ENCODE assay signal across 23 cellular contexts in the genomic region with DNA sequence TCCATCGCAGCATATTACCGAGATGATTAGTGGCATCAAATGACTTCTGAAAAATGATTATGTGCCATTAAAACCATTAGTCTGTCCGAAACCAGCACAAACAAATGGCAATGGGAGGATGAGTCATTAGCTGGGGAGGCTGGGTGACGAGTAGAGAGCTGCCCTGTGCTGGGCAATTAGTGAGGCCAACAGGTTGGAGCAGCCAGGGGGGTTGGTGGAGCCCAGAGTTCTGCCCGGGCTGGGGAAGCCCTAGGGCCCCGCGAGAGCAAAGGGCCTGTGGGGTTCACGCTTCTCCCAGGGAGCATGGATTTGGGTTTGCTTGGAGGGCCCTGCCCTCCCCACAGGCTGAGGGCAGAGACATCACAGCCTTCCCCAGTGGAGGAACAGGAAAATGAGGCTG.
"Had no signal": no experiment of that assay in that cellular context is flagged by ENCODE, and none has a peak within 500 bp of the region (broad histone marks: within the 10 kb centered on the region; RNA-seq: fewer than 3 reads in every experiment).

No MANE protein-coding gene starts in this region.

- H3K9me3 Mint-ChIP-seq: activated B cell treated with CpG ODN at 0.5 μM for 24 hours; activated naive CD8-positive, alpha-beta T cell treated with anti-CD3 and anti-CD28 coated beads, Interleukin-2, amount 10 ng/mL, durations not matched to agents 7 days and 5 days; activated T-cell treated with anti-CD3 and anti-CD28 coated beads, Interleukin-2, amount 50 U/mL, for 4 hours; activated T-helper 2 cell treated with anti-CD3 and anti-CD28 coated beads, Interferon-gamma antibody, Interleukin-2, Interleukin-4, amounts not matched to agents 10 μg/mL and 5 μg/mL and 100 μg/mL, durations not matched to agents 14 hours and 24 hours and 36 hours; effector memory CD8-positive, alpha-beta T cell; naive thymus-derived CD4-positive, alpha-beta T cell; type B pancreatic cell had no signal

- ATAC-seq: activated CD4-positive, alpha-beta T cell treated with anti-CD3 and anti-CD28 coated beads for 36 hours; activated T-cell treated with anti-CD3 and anti-CD28 coated beads, Interleukin-2, amount 50 U/mL, for 4 hours; effector memory CD8-positive, alpha-beta T cell; gastrocnemius medialis; naive thymus-derived CD4-positive, alpha-beta T cell had no signal

- H3K27ac Mint-ChIP-seq: activated B cell treated with CpG ODN at 0.5 μM for 24 hours; activated CD4-positive, alpha-beta T cell treated with anti-CD3 and anti-CD28 coated beads for 36 hours; activated naive CD8-positive, alpha-beta T cell treated with anti-CD3 and anti-CD28 coated beads, Interleukin-2, amount 10 ng/mL, durations not matched to agents 7 days and 5 days; activated T-helper 2 cell treated with anti-CD3 and anti-CD28 coated beads, Interferon-gamma antibody, Interleukin-2, Interleukin-4, amounts not matched to agents 10 μg/mL and 5 μg/mL and 100 μg/mL, durations not matched to agents 14 hours and 24 hours and 36 hours; effector memory CD8-positive, alpha-beta T cell; naive thymus-derived CD4-positive, alpha-beta T cell; progenitor cell of endocrine pancreas; type B pancreatic cell had no signal

- H3K4me3 Mint-ChIP-seq: activated B cell treated with CpG ODN at 0.5 μM for 24 hours; activated CD4-positive, alpha-beta T cell treated with anti-CD3 and anti-CD28 coated beads for 36 hours; activated naive CD8-positive, alpha-beta T cell treated with anti-CD3 and anti-CD28 coated beads, Interleukin-2, amount 10 ng/mL, durations not matched to agents 7 days and 5 days; activated T-cell treated with anti-CD3 and anti-CD28 coated beads, Interleukin-2, amount 50 U/mL, for 4 hours; effector memory CD8-positive, alpha-beta T cell; naive thymus-derived CD4-positive, alpha-beta T cell; type B pancreatic cell had no signal

- H3K36me3 Mint-ChIP-seq: activated naive CD8-positive, alpha-beta T cell treated with anti-CD3 and anti-CD28 coated beads, Interleukin-2, amount 10 ng/mL, durations not matched to agents 7 days and 5 days; naive thymus-derived CD4-positive, alpha-beta T cell; type B pancreatic cell had no signal

- H3K4me1 Mint-ChIP-seq: activated B cell treated with CpG ODN at 0.5 μM for 24 hours; activated CD4-positive, alpha-beta T cell treated with anti-CD3 and anti-CD28 coated beads for 36 hours had no signal

- DNase-seq: activated B cell treated with CpG ODN at 0.5 μM for 24 hours; activated CD4-positive, alpha-beta T cell treated with anti-CD3 and anti-CD28 coated beads for 36 hours; activated CD4-positive, alpha-beta T cell treated with anti-CD3 and anti-CD28 coated beads, Interleukin-2, amount 50 U/mL, for 4 hours; activated CD8-positive, alpha-beta memory T cell treated with anti-CD3 and anti-CD28 coated beads, Interleukin-2, amount 50 U/mL, for 48 hours; activated naive CD4-positive, alpha-beta T cell treated with Interleukin-2 at 50 U/mL for 16 hours; activated naive CD8-positive, alpha-beta T cell treated with anti-CD3 and anti-CD28 coated beads, Interleukin-2, amount 10 ng/mL, durations not matched to agents 7 days and 5 days; activated T-cell treated with anti-CD3 and anti-CD28 coated beads, Interleukin-2, amount 50 U/mL, for 4 hours; amniotic stem cell; colonic mucosa; dorsolateral prefrontal cortex; effector memory CD8-positive, alpha-beta T cell; gastrocnemius medialis; head of caudate nucleus; hypothalamus; left ventricle myocardium inferior; naive thymus-derived CD4-positive, alpha-beta T cell; retina; spleen; stimulated activated CD4-positive, alpha-beta T cell treated with anti-CD3 and anti-CD28 coated beads, Interleukin-4, amount 100 ng/mL, for 1 hour; stimulated activated naive CD4-positive, alpha-beta T cell had no signal
